In genomic region chr12:130818381-130819247, GRCh38 we compare ENCODE assay signal across 8 cellular contexts. TPM values are rescaled to one million over a fixed set of nuclear protein-coding genes. Genes with fewer than 3 reads are reported as not detected.
DNase-seq lines count a peak whose midpoint lies in the region; ATAC-seq and TF ChIP-seq lines count a peak whose summit lies in the region.

No MANE protein-coding gene starts in this region.

- H3K4me3 Mint-ChIP-seq in activated naive CD8-positive, alpha-beta T cell = peak overlapping the region; percentile 85

- H3K27ac Mint-ChIP-seq in activated naive CD8-positive, alpha-beta T cell = no peak overlapping the region

- intact Hi-C loops in left ventricle myocardium inferior (cut with micrococcal nuclease) = no loop called here

- no peaks in the 10 kb centered on the region for H3K27me3 Mint-ChIP-seq in activated naive CD8-positive, alpha-beta T cell

- no peaks in the 10 kb centered on the region for H3K9me3 Mint-ChIP-seq in activated naive CD8-positive, alpha-beta T cell (ENCODE audit: low read depth)

- H3K4me3 ChIP-seq in AG09309 (ENCODE audit: control insufficient read depth, low read depth, low read length) = no peak overlapping the region
- peak overlapping the region; percentile 67 for H3K4me3 ChIP-seq in left ventricle myocardium inferior
- peak overlapping the region; percentile 59 for H3K4me3 ChIP-seq in retinal pigment epithelial cell (ENCODE audit: low read length)

- ATAC-seq in GM19025 (IDR thresholded peaks at IDR 0.05; ENCODE audit: low read depth, unreplicated experiment) (peak; percentile 84), HG03196 (IDR thresholded peaks at IDR 0.05; ENCODE audit: unreplicated experiment) (peak; percentile 56)

- no peak for DNase-seq in AG09309 (ENCODE audit: low read depth)
- peak; percentile 44 for DNase-seq in RPMI8226
- DNase-seq in left ventricle myocardium inferior = peak; percentile 67
- no peak for DNase-seq in retinal pigment epithelial cell (ENCODE audit: low read depth)
- no peak for DNase-seq in mesenteric fat pad (ENCODE audit: low spot score)

- peak overlapping the region; percentile 61 for H3K27ac ChIP-seq in left ventricle myocardium inferior (replicated peaks)

- TF ChIP-seq CTCF in AG09309 (IDR thresholded peaks at IDR 0.05; ENCODE audit: control insufficient read depth, insufficient read depth, low read depth, low read length, missing control alignments) (peak; percentile 48), left ventricle myocardium inferior (IDR thresholded peaks at IDR 0.05; ENCODE audit: borderline replicate concordance) (peak; percentile 94), retinal pigment epithelial cell (conservative IDR thresholded peaks at IDR 0.05; ENCODE audit: low read depth, low read length) (peak; percentile 61)

- H3K4me1 ChIP-seq in left ventricle myocardium inferior = peaks cover 11% of the 10 kb centered on the region

- H3K27me3 ChIP-seq in left ventricle myocardium inferior (ENCODE audit: low read depth) = no peaks in the 10 kb centered on the region

- H3K36me3 ChIP-seq in left ventricle myocardium inferior = peaks cover 46% of the 10 kb centered on the region

- peaks cover 11% of the 10 kb centered on the region for H3K36me3 Mint-ChIP-seq in activated naive CD8-positive, alpha-beta T cell

- no peaks in the 10 kb centered on the region for H3K9me3 ChIP-seq in left ventricle myocardium inferior (replicated peaks)

- peaks cover 15% of the 10 kb centered on the region for H3K4me1 Mint-ChIP-seq in activated naive CD8-positive, alpha-beta T cell (ENCODE audit: low read depth)

RNA-seq across cellular contexts. Expression of gene STX2, which starts 20.4 kb away (rescaled TPM):
- 11.1 TPM for total RNA-seq in left ventricle myocardium inferior
- 29.7 TPM for total RNA-seq in mesenteric fat pad

RNA-seq across cellular contexts. Expression of gene RAN, which starts 53.3 kb away (rescaled TPM):
- total RNA-seq in left ventricle myocardium inferior (246 TPM), mesenteric fat pad (472 TPM)

Comparison
In these comparisons a context has a peak if more than half of its experiments do, and no peak if none do; other contexts are left out.
1. DNase-seq: peak in RPMI8226 (single experiment) and left ventricle myocardium inferior (single experiment); none in AG09309 (single experiment), retinal pigment epithelial cell (single experiment) and mesenteric fat pad (single experiment).
2. Peak in every context shown above with its lines, with median percentiles within 50 percentile points of each other: CTCF ChIP-seq.